23 cellular contexts compared by ENCODE assay signal in genomic region chr5:2263763-2264162, GRCh38.
"Had no signal": no experiment of that assay in that cellular context is flagged by ENCODE, and none has a peak within 500 bp of the region (broad histone marks: within the 10 kb centered on the region; RNA-seq: fewer than 3 reads in every experiment).

No MANE protein-coding gene starts in this region.

- ATAC-seq: activated CD4-positive, alpha-beta T cell treated with anti-CD3 and anti-CD28 coated beads for 36 hours; activated T-cell treated with anti-CD3 and anti-CD28 coated beads, Interleukin-2, amount 50 U/mL, for 4 hours; activated T-helper 17 cell treated with anti-CD3 and anti-CD28 coated beads, Interleukin-2, amount 50 U/mL, for 72 hours; esophagus mucosa had no signal

- H3K27me3 Mint-ChIP-seq: activated CD4-positive, alpha-beta memory T cell treated with anti-CD3 and anti-CD28 coated beads, Interleukin-2, amount 10 ng/mL, durations not matched to agents 7 days and 5 days; activated CD4-positive, alpha-beta T cell treated with anti-CD3 and anti-CD28 coated beads, Interleukin-2, amount 10 ng/mL, durations not matched to agents 24 days and 14 days; activated T-helper 17 cell treated with anti-CD3 and anti-CD28 coated beads, Interleukin-2, amount 50 U/mL, for 72 hours had no signal

- DNase-seq: activated CD4-positive, alpha-beta memory T cell treated with anti-CD3 and anti-CD28 coated beads, Interleukin-2, amount 10 ng/mL, durations not matched to agents 7 days and 5 days; activated CD4-positive, alpha-beta T cell treated with anti-CD3 and anti-CD28 coated beads for 36 hours; activated CD4-positive, alpha-beta T cell treated with anti-CD3 and anti-CD28 coated beads, Interleukin-2, amount 10 ng/mL, durations not matched to agents 24 days and 14 days; activated CD4-positive, alpha-beta T cell treated with anti-CD3 and anti-CD28 coated beads, Interleukin-2, amount 50 U/mL, for 4 hours; activated CD4-positive, CD25-positive, alpha-beta regulatory T cell; activated CD4-positive, CD25-positive, alpha-beta regulatory T cell treated with anti-CD3 and anti-CD28 coated beads, Interleukin-2, amount 50 U/mL, for 72 hours; activated CD8-positive, alpha-beta memory T cell treated with anti-CD3 and anti-CD28 coated beads for 24 hours; activated effector memory CD4-positive, alpha-beta T cell treated with Interleukin-2 at 50 U/mL for 16 hours; activated gamma-delta T cell treated with Interleukin-2 at 50 U/mL for 16 hours; activated naive CD4-positive, alpha-beta T cell treated with anti-CD3 and anti-CD28 coated beads, Interleukin-2, amount 50 U/mL, for 16 hours; activated naive CD4-positive, alpha-beta T cell treated with Interleukin-2 at 50 U/mL for 16 hours; activated T-cell treated with anti-CD3 and anti-CD28 coated beads, Interleukin-2, amount 50 U/mL, for 4 hours; amniotic stem cell; anterior cingulate cortex; brain microvascular endothelial cell; caudate nucleus; effector CD8-positive, alpha-beta T cell; foreskin fibroblast; head of caudate nucleus; T-helper 2 cell had no signal

- H3K4me3 Mint-ChIP-seq: activated CD4-positive, alpha-beta memory T cell treated with anti-CD3 and anti-CD28 coated beads, Interleukin-2, amount 10 ng/mL, durations not matched to agents 7 days and 5 days; activated CD4-positive, alpha-beta T cell treated with anti-CD3 and anti-CD28 coated beads for 36 hours; activated CD4-positive, alpha-beta T cell treated with anti-CD3 and anti-CD28 coated beads, Interleukin-2, amount 10 ng/mL, durations not matched to agents 24 days and 14 days; activated naive CD8-positive, alpha-beta T cell; activated T-cell treated with anti-CD3 and anti-CD28 coated beads, Interleukin-2, amount 50 U/mL, for 4 hours; activated T-helper 17 cell treated with anti-CD3 and anti-CD28 coated beads, Interleukin-2, amount 50 U/mL, for 72 hours had no signal

- H3K27ac Mint-ChIP-seq: activated CD4-positive, alpha-beta memory T cell treated with anti-CD3 and anti-CD28 coated beads, Interleukin-2, amount 10 ng/mL, durations not matched to agents 7 days and 5 days; activated CD4-positive, alpha-beta T cell treated with anti-CD3 and anti-CD28 coated beads for 36 hours; activated CD4-positive, alpha-beta T cell treated with anti-CD3 and anti-CD28 coated beads, Interleukin-2, amount 10 ng/mL, durations not matched to agents 24 days and 14 days; activated naive CD8-positive, alpha-beta T cell; activated T-helper 17 cell treated with anti-CD3 and anti-CD28 coated beads, Interleukin-2, amount 50 U/mL, for 72 hours had no signal

- H3K36me3 Mint-ChIP-seq: activated naive CD8-positive, alpha-beta T cell had no signal

- H3K4me1 Mint-ChIP-seq: activated CD4-positive, alpha-beta memory T cell treated with anti-CD3 and anti-CD28 coated beads, Interleukin-2, amount 10 ng/mL, durations not matched to agents 7 days and 5 days; activated CD4-positive, alpha-beta T cell treated with anti-CD3 and anti-CD28 coated beads for 36 hours; activated CD4-positive, alpha-beta T cell treated with anti-CD3 and anti-CD28 coated beads, Interleukin-2, amount 10 ng/mL, durations not matched to agents 24 days and 14 days; activated T-helper 17 cell treated with anti-CD3 and anti-CD28 coated beads, Interleukin-2, amount 50 U/mL, for 72 hours had no signal

- H3K27me3 ChIP-seq: brain microvascular endothelial cell had no signal

- H3K36me3 ChIP-seq: brain microvascular endothelial cell had no signal

- H3K9me3 Mint-ChIP-seq: activated CD4-positive, alpha-beta memory T cell treated with anti-CD3 and anti-CD28 coated beads, Interleukin-2, amount 10 ng/mL, durations not matched to agents 7 days and 5 days; activated CD4-positive, alpha-beta T cell treated with anti-CD3 and anti-CD28 coated beads, Interleukin-2, amount 10 ng/mL, durations not matched to agents 24 days and 14 days; activated T-cell treated with anti-CD3 and anti-CD28 coated beads, Interleukin-2, amount 50 U/mL, for 4 hours; activated T-helper 17 cell treated with anti-CD3 and anti-CD28 coated beads, Interleukin-2, amount 50 U/mL, for 72 hours had no signal

- H3K27ac ChIP-seq: brain microvascular endothelial cell had no signal
